ENCODE assay signal across 16 cellular contexts in genomic region chr18:9775172-9775571, GRCh38.
DNase-seq lines count a peak whose midpoint lies in the region; ATAC-seq, FAIRE-seq and TF ChIP-seq lines count a peak whose summit lies in the region.
"Had no signal": no experiment of that assay in that cellular context is flagged by ENCODE, and none has a peak within 500 bp of the region (broad histone marks: within the 10 kb centered on the region; RNA-seq: fewer than 3 reads in every experiment).

No MANE protein-coding gene starts in this region.

- H3K9me3 Mint-ChIP-seq in endodermal cell, result no peaks in the 10 kb centered on the region
- H3K9me3 Mint-ChIP-seq in Caco-2 (ENCODE audit: unreplicated experiment), result no peaks in the 10 kb centered on the region
- H3K9me3 Mint-ChIP-seq: activated T-helper 17 cell treated with anti-CD3 and anti-CD28 coated beads, Interleukin-2, amount 50 U/mL, for 72 hours; naive B cell had no signal

- TF ChIP-seq POLR2A in HepG2 (IDR thresholded peaks at IDR 0.05; ENCODE audit: insufficient read depth in 1 of 2, low read depth in 2 of 2, low read length in 2 of 2), result no peak

- DNase-seq in HepG2 (ENCODE audit: low spot score) (no peak), endodermal cell (peak; percentile 28), mucosa of descending colon (no peak), Caco-2 (no peak), NCI-H524 (lab: John Stamatoyannopoulos, UW) (no peak), ACHN (no peak), NCI-H748 (lab: John Stamatoyannopoulos, UW; ENCODE audit: unreplicated experiment) (no peak)
- DNase-seq: activated CD4-positive, alpha-beta T cell treated with anti-CD3 and anti-CD28 coated beads, Interleukin-2, amount 50 U/mL, for 4 hours; dorsolateral prefrontal cortex; naive B cell; NCI-H1105; NCI-H446; T-helper 9 cell had no signal

- TF ChIP-seq EP300 in HepG2 (IDR thresholded peaks at IDR 0.05; ENCODE audit: low read depth in 2 of 2, low read length in 2 of 2), result no peak
- no peak for TF ChIP-seq EP300 in HepG2 (CRISPR knock-in tag; IDR thresholded peaks at IDR 0.05; ENCODE audit: borderline replicate concordance)

- TF ChIP-seq CTCF in liver (IDR thresholded peaks at IDR 0.05; ENCODE audit: low read depth, low read length, missing input control) (no peak), HepG2 (CRISPR knock-in tag; IDR thresholded peaks at IDR 0.05) (no peak), endodermal cell (conservative IDR thresholded peaks at IDR 0.05) (no peak), mucosa of descending colon (IDR thresholded peaks at IDR 0.05) (no peak), Caco-2 (IDR thresholded peaks at IDR 0.05; ENCODE audit: insufficient read depth in 1 of 2, low read depth in 1 of 2, low read length in 1 of 2, severe bottlenecking in 1 of 2, unreplicated experiment in 1 of 2) (no peak)

- H3K79me2 ChIP-seq in HepG2 (ENCODE audit: insufficient read depth, low read length), result no peaks in the 10 kb centered on the region

- in situ Hi-C loops in HepG2 (cut with HindIII; ENCODE audit: extremely low pct_ligation_motif_present, low pct_unique_long_range_greater_than_20kb) (no loop called here), ACHN (cut with HindIII; ENCODE audit: low pct_ligation_motif_present, low pct_unique_long_range_greater_than_20kb, low sequenced_read_pairs) (no loop called here)

- FAIRE-seq in HepG2 (lab: Jason Lieb, UNC), result no peak
- FAIRE-seq: A549 had no signal

- H3K4me3 ChIP-seq in liver (ENCODE audit: low read depth in 1 of 3, low read length in 3 of 3) (no peak overlapping the region), HepG2 (replicated peaks in 1 of 3; ENCODE audit: insufficient read depth in 1 of 3, low read depth in 2 of 3, low read length in 3 of 3) (no peak overlapping the region), endodermal cell (ENCODE audit: low read length) (no peak overlapping the region), mucosa of descending colon (no peak overlapping the region), Caco-2 (ENCODE audit: low read depth, low read length) (no peak overlapping the region)
- H3K4me3 ChIP-seq: A549 had no signal

- 75% methylated on average over 10 of the region's 10 CpGs for WGBS in liver
- WGBS in HepG2 (ENCODE audit: low lambda C conversion rate), result 28% methylated on average over 10 of the region's 10 CpGs
- 90 to 92% methylated on average over 10 of the region's 10 CpGs for WGBS in endodermal cell (ENCODE audit: insufficient coverage in 1 of 2, insufficient read length in 1 of 2), 2 experiments

- no peak for ATAC-seq in HepG2
- ATAC-seq in mucosa of descending colon, result peak; percentile 7
- ATAC-seq: A549; activated T-helper 17 cell treated with anti-CD3 and anti-CD28 coated beads, Interleukin-2, amount 50 U/mL, for 72 hours had no signal

- H3K27ac Mint-ChIP-seq in endodermal cell, result no peak overlapping the region
- no peak overlapping the region for H3K27ac Mint-ChIP-seq in Caco-2 (ENCODE audit: unreplicated experiment)
- H3K27ac Mint-ChIP-seq: activated T-helper 17 cell treated with anti-CD3 and anti-CD28 coated beads, Interleukin-2, amount 50 U/mL, for 72 hours; naive B cell had no signal

- H3K36me3 ChIP-seq in liver (ENCODE audit: control insufficient read depth in 4 of 4, insufficient read depth in 3 of 4, low read depth in 1 of 4, low read length in 3 of 4) (no peaks in the 10 kb centered on the region), HepG2 (replicated peaks in 1 of 2; ENCODE audit: control insufficient read depth in 1 of 2, insufficient read depth in 2 of 2, low read length in 2 of 2) (no peaks in the 10 kb centered on the region), endodermal cell (ENCODE audit: control insufficient read depth, insufficient read depth, low read length) (no peaks in the 10 kb centered on the region), mucosa of descending colon (ENCODE audit: low read depth) (no peaks in the 10 kb centered on the region), Caco-2 (ENCODE audit: control insufficient read depth, insufficient read depth, low read length) (no peaks in the 10 kb centered on the region)

- H3K36me3 Mint-ChIP-seq in endodermal cell (ENCODE audit: low read depth) (no peaks in the 10 kb centered on the region), Caco-2 (ENCODE audit: insufficient read depth, unreplicated experiment) (no peaks in the 10 kb centered on the region)
- H3K36me3 Mint-ChIP-seq: naive B cell had no signal

- no peak overlapping the region for H3K4me2 ChIP-seq in HepG2 (ENCODE audit: low read depth, low read length)
- H3K4me2 ChIP-seq: A549 had no signal

- BruUV-seq in HepG2 (replicated peaks; lab: Mats Ljungman, UMichigan), result no TSS peak
- no TSS peak for BruUV-seq in Caco-2 (replicated peaks; lab: Mats Ljungman, UMichigan)

- CTCF ChIA-PET in HepG2 (lab: Yijun Ruan, JAX; ENCODE audit: low intra/inter-chr PET ratio, low total read pairs), result no interaction called here
- CTCF ChIA-PET in Caco-2 (lab: Charles Lee), result no interaction called here

- peaks cover 8% of the 10 kb centered on the region for H3K4me1 Mint-ChIP-seq in endodermal cell
- no peaks in the 10 kb centered on the region for H3K4me1 Mint-ChIP-seq in Caco-2 (ENCODE audit: low read depth, unreplicated experiment)
- H3K4me1 Mint-ChIP-seq: activated T-helper 17 cell treated with anti-CD3 and anti-CD28 coated beads, Interleukin-2, amount 50 U/mL, for 72 hours had no signal

- H3K9ac ChIP-seq in liver (ENCODE audit: low read depth in 1 of 2, low read length in 2 of 2) (no peak overlapping the region), HepG2 (ENCODE audit: insufficient read depth, low read depth, low read length) (no peak overlapping the region), endodermal cell (ENCODE audit: extremely low read depth, low read length, poor library complexity, severe bottlenecking) (no peak overlapping the region)

- no peaks in the 10 kb centered on the region for H3K9me3 ChIP-seq in liver (ENCODE audit: control insufficient read depth in 4 of 4, low read length in 3 of 4)
- no peaks in the 10 kb centered on the region for H3K9me3 ChIP-seq in HepG2 (ENCODE audit: low read length)
- H3K9me3 ChIP-seq in endodermal cell (ENCODE audit: control insufficient read depth, low read length), result no peaks in the 10 kb centered on the region
- H3K9me3 ChIP-seq in mucosa of descending colon, result no peaks in the 10 kb centered on the region
- no peaks in the 10 kb centered on the region for H3K9me3 ChIP-seq in Caco-2
- H3K9me3 ChIP-seq: A549 had no signal

- TF ChIP-seq RAD21 in liver (IDR thresholded peaks at IDR 0.05), result no peak
- no peak for TF ChIP-seq RAD21 in HepG2 (CRISPR knock-in tag; IDR thresholded peaks at IDR 0.05)

- no peaks in the 10 kb centered on the region for H3K27me3 ChIP-seq in liver (ENCODE audit: control insufficient read depth in 4 of 4, insufficient read depth in 4 of 4, low read length in 3 of 4)
- H3K27me3 ChIP-seq in HepG2 (ENCODE audit: control insufficient read depth in 1 of 2, insufficient read depth in 2 of 2, low read length in 2 of 2), result peaks cover 0 to 5% of the 10 kb centered on the region in 2 experiments; a peak in 1 of 5 replicates
- H3K27me3 ChIP-seq in endodermal cell (ENCODE audit: control insufficient read depth, insufficient read depth, low read length, poor library complexity, severe bottlenecking), result no peaks in the 10 kb centered on the region
- H3K27me3 ChIP-seq in Caco-2 (replicated peaks; ENCODE audit: control insufficient read depth, insufficient read depth, low read length), result no peaks in the 10 kb centered on the region
- H3K27me3 ChIP-seq: dorsolateral prefrontal cortex had no signal

- peak overlapping the region in 1 of 2 donors; percentile 1 for H3K27ac ChIP-seq in liver (ENCODE audit: low read depth in 1 of 2, low read length in 2 of 2)
- H3K27ac ChIP-seq in HepG2 (ENCODE audit: extremely low read length, insufficient read depth, low read length), result no peak overlapping the region
- H3K27ac ChIP-seq in endodermal cell (ENCODE audit: low read depth, low read length), result no peak overlapping the region

- H4K20me1 ChIP-seq in HepG2 (ENCODE audit: insufficient read depth, low read length), result no peaks in the 10 kb centered on the region

- no peak overlapping the region for H2AFZ ChIP-seq in HepG2 (ENCODE audit: low read length)

- H3K27me3 Mint-ChIP-seq in endodermal cell (ENCODE audit: insufficient read depth), result peaks cover 4% of the 10 kb centered on the region
- no peaks in the 10 kb centered on the region for H3K27me3 Mint-ChIP-seq in Caco-2 (ENCODE audit: insufficient read depth, unreplicated experiment)

- no peak overlapping the region for H3K4me3 Mint-ChIP-seq in endodermal cell
- H3K4me3 Mint-ChIP-seq in Caco-2 (ENCODE audit: unreplicated experiment), result no peak overlapping the region
- H3K4me3 Mint-ChIP-seq: activated T-helper 17 cell treated with anti-CD3 and anti-CD28 coated beads, Interleukin-2, amount 50 U/mL, for 72 hours; naive B cell had no signal

- intact Hi-C loops in HepG2 (cut with micrococcal nuclease; ENCODE audit: unreplicated experiment) (loop anchor here (10.0 kb wide), 1 partner anchor 200 kb away; no protein-coding TSS in a partner anchor), mucosa of descending colon (cut with DNase I, micrococcal nuclease) (loop anchor here in 1 of 2 donors (10.0 kb wide), 1 partner anchor 170 kb away; no protein-coding TSS in a partner anchor), Caco-2 (cut with micrococcal nuclease; ENCODE audit: unreplicated experiment) (no loop called here)

- H3K4me1 ChIP-seq in liver (ENCODE audit: control insufficient read depth in 4 of 4, insufficient read depth in 4 of 4, low read length in 3 of 4) (peaks cover 0 to 13% (median 5%) of the 10 kb centered on the region in 4 donors), HepG2 (ENCODE audit: insufficient read depth, low read length) (peaks cover 30% of the 10 kb centered on the region), endodermal cell (ENCODE audit: control insufficient read depth, insufficient read depth, low read length) (peaks cover 4% of the 10 kb centered on the region), mucosa of descending colon (ENCODE audit: low read depth) (peaks cover 7% of the 10 kb centered on the region), Caco-2 (no peaks in the 10 kb centered on the region; the same call in 1 of the 2 replicates)

- POLR2A ChIA-PET in HepG2 (lab: Yijun Ruan, JAX) (no interaction called here), Caco-2 (lab: Charles Lee) (no interaction called here)

TF ChIP-seq in liver, 16 proteins besides CTCF, POLR2A, EP300 and RAD21:
- no peak for TF ChIP-seq JUND (IDR thresholded peaks at IDR 0.05)
- peak; percentile 16 for TF ChIP-seq MAX (IDR thresholded peaks at IDR 0.05)
- TF ChIP-seq FOXA2 (IDR thresholded peaks at IDR 0.05), result no peak
TF ChIP-seq in liver: peak in this region for 1.

TF ChIP-seq in HepG2, 621 proteins besides CTCF, POLR2A, EP300 and RAD21 (continues in another document):
- TF ChIP-seq SNAI1 (CRISPR knock-in tag; IDR thresholded peaks at IDR 0.05; ENCODE audit: borderline replicate concordance) (no peak), ZNF841 (CRISPR knock-in tag; IDR thresholded peaks at IDR 0.05; ENCODE audit: borderline replicate concordance) (no peak), KAT2B (IDR thresholded peaks at IDR 0.05; ENCODE audit: borderline replicate concordance, low read depth, low read length) (no peak)
